Comparison of ENCODE assay signal across 25 cellular contexts in genomic region chr10:132707776-132708171, GRCh38.
A peak's percentile ranks its signal among the peaks of the same experiment; 100 is the strongest.
DNase-seq lines count a peak whose midpoint lies in the region; ATAC-seq and TF ChIP-seq lines count a peak whose summit lies in the region.
"Had no signal": no experiment of that assay in that cellular context is flagged by ENCODE, and none has a peak within 500 bp of the region (broad histone marks: within the 10 kb centered on the region; RNA-seq: fewer than 3 reads in every experiment).

No MANE protein-coding gene starts in this region.

- BruUV-seq in A673 (replicated peaks; lab: Mats Ljungman, UMichigan) = no TSS peak

- H3K27ac Mint-ChIP-seq in endothelial cell (ENCODE audit: unreplicated experiment) = no peak overlapping the region
- H3K27ac Mint-ChIP-seq: activated CD4-positive, alpha-beta T cell treated with anti-CD3 and anti-CD28 coated beads, Interleukin-2, amount 10 ng/mL, durations not matched to agents 7 days and 5 days; nephron had no signal

- H3K4me1 ChIP-seq in right atrium auricular region (no peaks in the 10 kb centered on the region), mucosa of descending colon (ENCODE audit: low read depth) (peaks cover 3% of the 10 kb centered on the region), aorta (ENCODE audit: control insufficient read depth in 1 of 2, insufficient read depth in 2 of 2, low read length in 2 of 2) (no peaks in the 10 kb centered on the region), A673 (ENCODE audit: insufficient read depth, low read length, poor library complexity, severe bottlenecking) (no peaks in the 10 kb centered on the region)
- H3K4me1 ChIP-seq: breast epithelium, left lung had no signal

- no peak overlapping the region for H3K27ac ChIP-seq in right atrium auricular region
- no peak overlapping the region for H3K27ac ChIP-seq in aorta (ENCODE audit: low read depth in 1 of 2, low read length in 2 of 2)
- no peak overlapping the region for H3K27ac ChIP-seq in A673 (ENCODE audit: low read depth, low read length, poor library complexity, severe bottlenecking)
- H3K27ac ChIP-seq: breast epithelium, esophagus squamous epithelium, GM23248, left lung, ovary, VCaP had no signal

- CTCF ChIA-PET in A673 (lab: Charles Lee) = no interaction called here

- ATAC-seq in Right ventricle myocardium superior (ENCODE audit: poor library complexity) (no peak), mucosa of descending colon (no peak), aorta (ENCODE audit: low FRiP score) (no peak), HG02642 (IDR thresholded peaks at IDR 0.05; ENCODE audit: poor library complexity, unreplicated experiment) (no peak)
- ATAC-seq: left lung; stimulated activated effector memory CD8-positive, alpha-beta T cell treated with anti-CD3 and anti-CD28 coated beads, Interleukin-12 subunit alpha, Interleukin-12 subunit beta, amount 100 ng/mL, for 72 hours had no signal

- peak; percentile 30 for DNase-seq in Right ventricle myocardium superior
- DNase-seq in right atrium auricular region (ENCODE audit: low spot score) = no peak
- DNase-seq in endothelial cell (ENCODE audit: low spot score) = no peak
- peak in 2 of 3 donors; percentile 21 to 47 for DNase-seq in mucosa of descending colon
- peak; percentile 43 to 68 for DNase-seq in aorta
- DNase-seq in A673 (ENCODE audit: low spot score) = no peak
- DNase-seq in activated CD4-positive, alpha-beta T cell treated with anti-CD3 and anti-CD28 coated beads for 1 hour = no peak
- DNase-seq: activated CD4-positive, alpha-beta T cell treated with anti-CD3 and anti-CD28 coated beads, Interleukin-2, amount 10 ng/mL, durations not matched to agents 7 days and 5 days; activated naive CD4-positive, alpha-beta T cell treated with Interleukin-2 at 50 U/mL for 16 hours; activated T-cell treated with anti-CD3 and anti-CD28 coated beads, Interleukin-2, amount 50 U/mL, for 48 hours; AML-193; DMS153; esophagus squamous epithelium; GM23248; IMR-90; retina; stimulated activated CD4-positive, alpha-beta T cell treated with anti-CD3 and anti-CD28 coated beads, Interleukin-12 subunit alpha, Interleukin-12 subunit beta, amount 100 ng/mL, for 4 hours; stimulated activated CD4-positive, alpha-beta T cell treated with anti-CD3 and anti-CD28 coated beads, Interleukin-4, amount 100 ng/mL, for 24 hours had no signal

- 96 to 97% methylated on average over 15 of the region's 15 CpGs for WGBS in aorta, 2 donors

- peaks cover 10% of the 10 kb centered on the region for H3K9me3 Mint-ChIP-seq in endothelial cell (ENCODE audit: unreplicated experiment)

- intact Hi-C loops in Right ventricle myocardium superior (cut with DNase I) (no loop called here), mucosa of descending colon (cut with DNase I, micrococcal nuclease) (no loop called here), aorta (cut with DNase I) (no loop called here), A673 (cut with micrococcal nuclease; ENCODE audit: unreplicated experiment) (no loop called here)

- POLR2A ChIA-PET in A673 (lab: Charles Lee; ENCODE audit: low non-redundant PET) = no interaction called here

- H3K4me3 ChIP-seq in right atrium auricular region (no peak overlapping the region), mucosa of descending colon (no peak overlapping the region), aorta (ENCODE audit: low read length in 2 of 2) (no peak overlapping the region), A673 (ENCODE audit: low read depth, low read length, poor library complexity, severe bottlenecking) (no peak overlapping the region)
- H3K4me3 ChIP-seq: breast epithelium, esophagus squamous epithelium, GM23248, left lung, ovary had no signal

- peaks cover 51% of the 10 kb centered on the region for H3K36me3 Mint-ChIP-seq in endothelial cell (ENCODE audit: low read depth, unreplicated experiment)
- H3K36me3 Mint-ChIP-seq: stimulated activated effector memory CD8-positive, alpha-beta T cell treated with anti-CD3 and anti-CD28 coated beads, Interleukin-12 subunit alpha, Interleukin-12 subunit beta, amount 100 ng/mL, for 72 hours had no signal

- peaks cover 8% of the 10 kb centered on the region for H3K4me1 Mint-ChIP-seq in endothelial cell (ENCODE audit: unreplicated experiment)
- H3K4me1 Mint-ChIP-seq: activated CD4-positive, alpha-beta T cell treated with anti-CD3 and anti-CD28 coated beads, Interleukin-2, amount 10 ng/mL, durations not matched to agents 7 days and 5 days; nephron had no signal

- peak overlapping the region; percentile 18 for H3K4me3 Mint-ChIP-seq in endothelial cell (ENCODE audit: unreplicated experiment)
- H3K4me3 Mint-ChIP-seq: activated CD4-positive, alpha-beta T cell treated with anti-CD3 and anti-CD28 coated beads, Interleukin-2, amount 10 ng/mL, durations not matched to agents 7 days and 5 days; nephron; stimulated activated effector memory CD8-positive, alpha-beta T cell treated with anti-CD3 and anti-CD28 coated beads, Interleukin-12 subunit alpha, Interleukin-12 subunit beta, amount 100 ng/mL, for 72 hours had no signal

- H3K27me3 ChIP-seq in right atrium auricular region = no peaks in the 10 kb centered on the region
- H3K27me3 ChIP-seq in aorta (ENCODE audit: control insufficient read depth in 1 of 2, insufficient read depth in 2 of 2, low read length in 1 of 2) = no peaks in the 10 kb centered on the region
- H3K27me3 ChIP-seq in A673 (replicated peaks; ENCODE audit: insufficient read depth, low read depth, low read length, poor library complexity) = no peaks in the 10 kb centered on the region
- H3K27me3 ChIP-seq: breast epithelium, esophagus squamous epithelium, left lung, ovary had no signal

- peaks cover 22% of the 10 kb centered on the region for H3K27me3 Mint-ChIP-seq in endothelial cell (ENCODE audit: unreplicated experiment)
- H3K27me3 Mint-ChIP-seq: activated CD4-positive, alpha-beta T cell treated with anti-CD3 and anti-CD28 coated beads, Interleukin-2, amount 10 ng/mL, durations not matched to agents 7 days and 5 days had no signal

- no peak for TF ChIP-seq CTCF in right atrium auricular region (IDR thresholded peaks at IDR 0.05)
- TF ChIP-seq CTCF in endothelial cell (IDR thresholded peaks at IDR 0.05; ENCODE audit: unreplicated experiment) = no peak
- no peak for TF ChIP-seq CTCF in mucosa of descending colon (IDR thresholded peaks at IDR 0.05)
- TF ChIP-seq CTCF in A673 (conservative IDR thresholded peaks at IDR 0.05; ENCODE audit: low read depth, low read length) = no peak

- H3K36me3 ChIP-seq in right atrium auricular region (peaks cover 30% of the 10 kb centered on the region), mucosa of descending colon (ENCODE audit: low read depth) (no peaks in the 10 kb centered on the region), aorta (ENCODE audit: control insufficient read depth in 1 of 2, insufficient read depth in 2 of 2, low read length in 1 of 2) (peaks cover 0 to 2% of the 10 kb centered on the region in 2 donors), A673 (ENCODE audit: insufficient read depth, low read length, poor library complexity, severe bottlenecking) (no peaks in the 10 kb centered on the region)
- H3K36me3 ChIP-seq: breast epithelium, ovary had no signal

- peaks cover 0 to 15% of the 10 kb centered on the region in 2 donors for H3K9me3 ChIP-seq in right atrium auricular region
- peaks cover 11% of the 10 kb centered on the region for H3K9me3 ChIP-seq in mucosa of descending colon
- no peaks in the 10 kb centered on the region for H3K9me3 ChIP-seq in aorta (ENCODE audit: control insufficient read depth, low read length)
- H3K9me3 ChIP-seq in A673 (ENCODE audit: low read depth, low read length, poor library complexity, severe bottlenecking) = peaks cover 14% of the 10 kb centered on the region
- H3K9me3 ChIP-seq: ovary had no signal

Comparison
In these comparisons a context has a peak if more than half of its experiments do, and no peak if none do; other contexts are left out.
1. DNase-seq: peak in Right ventricle myocardium superior (single experiment), mucosa of descending colon (2 of 3) and aorta (2 of 2); none in right atrium auricular region (single experiment), endothelial cell (single experiment), A673 (single experiment) and activated CD4-positive, alpha-beta T cell treated with anti-CD3 and anti-CD28 coated beads for 1 hour (single experiment).